In genomic region chr17:76493505-76494167, GRCh38 we compare ENCODE assay signal across 9 cellular contexts. TPM values are rescaled to one million over a fixed set of nuclear protein-coding genes. Genes with fewer than 3 reads are reported as not detected.
DNase-seq lines count a peak whose midpoint lies in the region; TF ChIP-seq lines count a peak whose summit lies in the region.
"Had no signal": no experiment of that assay in that cellular context is flagged by ENCODE, and none has a peak within 500 bp of the region (broad histone marks: within the 10 kb centered on the region; RNA-seq: fewer than 3 reads in every experiment).

No MANE protein-coding gene starts in this region.

- H3K4me3 Mint-ChIP-seq in IgD-negative memory B cell (peak overlapping the region; percentile 82 to 99 (median 94)), osteocyte (ENCODE audit: unreplicated experiment) (peak overlapping the region; percentile 54), mesothelial cell of epicardium (no peak overlapping the region)

- TF ChIP-seq CTCF in GM12875 (IDR thresholded peaks at IDR 0.05; ENCODE audit: borderline replicate concordance, insufficient read depth, low read depth, low read length) = no peak
- no peak for TF ChIP-seq CTCF in osteocyte (IDR thresholded peaks at IDR 0.05)
- TF ChIP-seq CTCF in mesothelial cell of epicardium (IDR thresholded peaks at IDR 0.05; ENCODE audit: unreplicated experiment) = no peak

- DNase-seq in central memory CD4-positive, alpha-beta T cell = peak; percentile 32
- no peak for DNase-seq in osteocyte (ENCODE audit: extremely low spot score, unreplicated experiment)
- no peak for DNase-seq in NOMO-1 treated with dmso at 0.1 percent for 144 hours (lab: John Stamatoyannopoulos, UW; ENCODE audit: unreplicated experiment)
- no peak for DNase-seq in NCI-H1092 treated with DMSO at 0.1 percent for 48 hours (lab: John Stamatoyannopoulos, UW)
- DNase-seq in RKO (ENCODE audit: low spot score) = no peak
- DNase-seq in mesothelial cell of epicardium (ENCODE audit: low spot score in 2 of 2, unreplicated experiment in 2 of 2) = no peak
- DNase-seq: NCI-H2081 treated with DMSO at 0.1 percent for 48 hours had no signal

- peaks cover 3% of the 10 kb centered on the region for H3K36me3 Mint-ChIP-seq in IgD-negative memory B cell
- H3K36me3 Mint-ChIP-seq in osteocyte (ENCODE audit: unreplicated experiment) = no peaks in the 10 kb centered on the region
- no peaks in the 10 kb centered on the region for H3K36me3 Mint-ChIP-seq in mesothelial cell of epicardium

- H3K4me1 Mint-ChIP-seq in IgD-negative memory B cell (peaks cover 52 to 77% (median 52%) of the 10 kb centered on the region in 3 donors), osteocyte (ENCODE audit: unreplicated experiment) (peaks cover 49% of the 10 kb centered on the region), mesothelial cell of epicardium (peaks cover 26% of the 10 kb centered on the region)

- no peaks in the 10 kb centered on the region for H3K27me3 Mint-ChIP-seq in IgD-negative memory B cell
- no peaks in the 10 kb centered on the region for H3K27me3 Mint-ChIP-seq in osteocyte (ENCODE audit: unreplicated experiment)
- H3K27me3 Mint-ChIP-seq in mesothelial cell of epicardium (ENCODE audit: low read depth) = peaks cover 3% of the 10 kb centered on the region

- H3K27ac Mint-ChIP-seq in IgD-negative memory B cell (peak overlapping the region; percentile 92 to 97 (median 96)), osteocyte (ENCODE audit: unreplicated experiment) (peak overlapping the region; percentile 95), mesothelial cell of epicardium (no peak overlapping the region)

- H3K4me3 ChIP-seq in GM12875 (ENCODE audit: low read depth, low read length) = peak overlapping the region; percentile 26

- H3K9me3 Mint-ChIP-seq in IgD-negative memory B cell (no peaks in the 10 kb centered on the region), osteocyte (ENCODE audit: unreplicated experiment) (no peaks in the 10 kb centered on the region), mesothelial cell of epicardium (no peaks in the 10 kb centered on the region)

RNA-seq across cellular contexts. Expression of gene RHBDF2, which starts 7.6 kb away (rescaled TPM):
- polyA plus RNA-seq in IgD-negative memory B cell = 160 TPM
- total RNA-seq in osteocyte (14.5 and 17.5 TPM in 2 replicates), mesothelial cell of epicardium (19.1 to 21.6 TPM (median 21.5 TPM) in 3 replicates)

RNA-seq across cellular contexts. Expression of gene AANAT, which starts 26.2 kb away (rescaled TPM):
- 1.1 TPM for polyA plus RNA-seq in IgD-negative memory B cell
- not detected in 2 replicates for total RNA-seq in osteocyte
- 0.22 to 0.40 TPM in 2 of 3 replicates, not detected in the other for total RNA-seq in mesothelial cell of epicardium

RNA-seq across cellular contexts. Expression of gene UBE2O, which starts 40.7 kb away (rescaled TPM):
- polyA plus RNA-seq in IgD-negative memory B cell = 13.8 TPM
- total RNA-seq in osteocyte (30.7 and 32.4 TPM in 2 replicates), mesothelial cell of epicardium (42.7 to 46.3 TPM (median 44.3 TPM) in 3 replicates)

RNA-seq across cellular contexts. Expression of gene CYGB, which starts 43.9 kb away (rescaled TPM):
- polyA plus RNA-seq in IgD-negative memory B cell = 2.1 TPM
- total RNA-seq in osteocyte (8.6 and 9.1 TPM in 2 replicates), mesothelial cell of epicardium (8.6 to 10.4 TPM (median 10.1 TPM) in 3 replicates)

RNA-seq across cellular contexts. Expression of gene PRCD, which starts 46.2 kb away (rescaled TPM):
- polyA plus RNA-seq in IgD-negative memory B cell = 24.4 TPM
- total RNA-seq in osteocyte (1.3 and 1.4 TPM in 2 replicates), mesothelial cell of epicardium (8.7 to 9.9 TPM (median 9.9 TPM) in 3 replicates)
